ENCODE assay signal across 8 cellular contexts in the genomic region with DNA sequence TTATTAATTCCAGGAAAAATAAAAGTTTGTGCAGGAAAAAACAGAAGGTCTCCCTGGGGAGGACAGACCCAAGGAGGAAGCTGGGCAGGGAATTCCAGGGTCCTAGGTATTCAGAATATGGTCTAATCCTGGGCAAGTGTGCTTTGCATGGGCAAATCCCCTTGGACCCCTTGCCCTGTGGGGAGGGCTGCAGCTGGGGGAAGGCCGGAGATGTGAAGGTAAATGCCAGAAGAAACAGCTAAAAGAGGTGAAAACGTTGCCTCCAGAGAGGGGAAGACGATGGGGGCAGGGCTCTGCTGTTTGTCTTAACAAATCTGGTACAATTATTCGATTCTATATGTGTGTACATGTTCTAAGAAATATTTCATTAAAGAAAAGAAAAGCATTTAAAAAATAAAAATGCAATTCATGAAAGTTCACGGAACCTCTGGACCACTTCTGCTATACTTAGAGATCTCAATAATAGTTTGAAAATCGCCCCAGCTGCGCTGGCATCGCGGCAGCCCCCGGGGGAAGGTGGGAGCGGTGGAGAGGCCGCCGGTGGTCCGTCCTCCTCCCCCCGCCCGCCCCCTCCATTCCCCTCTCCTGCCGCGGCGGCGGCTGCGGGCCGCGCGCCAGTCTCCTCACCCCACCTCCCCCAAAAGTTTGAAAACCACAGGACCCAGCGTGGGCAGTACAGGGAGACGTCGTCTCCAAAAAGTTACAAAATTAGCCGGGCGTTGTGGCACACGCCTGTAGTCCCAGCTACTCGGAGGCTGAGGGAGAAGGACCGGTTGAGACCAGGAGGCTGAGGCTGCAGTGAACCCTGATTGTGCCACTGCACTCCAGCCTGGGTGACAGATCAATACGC. TPM values are rescaled to one million over a fixed set of nuclear protein-coding genes. Genes with fewer than 3 reads are reported as not detected.
DNase-seq lines count a peak whose midpoint lies in the region; ATAC-seq and TF ChIP-seq lines count a peak whose summit lies in the region.

No MANE protein-coding gene starts in this region.

- H3K36me3 ChIP-seq in gastroesophageal sphincter, result no peaks in the 10 kb centered on the region
- H3K36me3 ChIP-seq in smooth muscle cell (ENCODE audit: low read depth), result no peaks in the 10 kb centered on the region

- no peaks in the 10 kb centered on the region for H3K79me2 ChIP-seq in smooth muscle cell (ENCODE audit: low read depth)

- H3K27ac ChIP-seq in gastroesophageal sphincter (peak overlapping the region; percentile 68 to 92 (median 90)), smooth muscle cell (ENCODE audit: low read depth) (peak overlapping the region; percentile 58)

- no peak for TF ChIP-seq POLR2A in gastroesophageal sphincter (IDR thresholded peaks at IDR 0.05)

- H3F3A ChIP-seq in smooth muscle cell (ENCODE audit: low read depth), result peaks cover 29% of the 10 kb centered on the region

- H3K4me3 ChIP-seq in gastroesophageal sphincter (peak overlapping the region; percentile 41 to 69), smooth muscle cell (peak overlapping the region; percentile 68)

- no peaks in the 10 kb centered on the region for H4K20me1 ChIP-seq in smooth muscle cell (ENCODE audit: low read depth)

- POLR2A ChIA-PET in T-cell (lab: Charles Lee), result interaction anchor here in 1 of 2 donors (0.7 kb wide), 1 partner anchor 43 kb away, joined by 3 read pairs; no protein-coding TSS in a partner anchor

- H3K4me1 Mint-ChIP-seq in T-cell, result peaks cover 21 to 29% (median 28%) of the 10 kb centered on the region in 3 donors

- H3K27ac Mint-ChIP-seq in T-cell, result peak overlapping the region; percentile 89 to 92

- DNase-seq in DMS79 treated with DMSO at 0.1 percent for 48 hours (lab: John Stamatoyannopoulos, UW), result peak; percentile 28
- no peak for DNase-seq in DMS79 (lab: John Stamatoyannopoulos, UW)
- DNase-seq in T-cell, result peak in 5 of 34 experiments; percentile 20 to 30 (median 29)
- DNase-seq in smooth muscle cell (lab: John Stamatoyannopoulos, UW; ENCODE audit: unreplicated experiment), result no peak
- DNase-seq in NOMO-1 treated with dmso at 0.1 percent for 144 hours (lab: John Stamatoyannopoulos, UW; ENCODE audit: unreplicated experiment), result no peak
- no peak for DNase-seq in SW 1271 (lab: John Stamatoyannopoulos, UW)

- H3K9me3 ChIP-seq in gastroesophageal sphincter (no peaks in the 10 kb centered on the region), smooth muscle cell (replicated peaks; ENCODE audit: low read depth) (no peaks in the 10 kb centered on the region)

- no peaks in the 10 kb centered on the region for H3K27me3 ChIP-seq in gastroesophageal sphincter
- H3K27me3 ChIP-seq in smooth muscle cell (ENCODE audit: low read depth), result no peaks in the 10 kb centered on the region

- no peaks in the 10 kb centered on the region for H3K36me3 Mint-ChIP-seq in T-cell

- H3K4me3 Mint-ChIP-seq in T-cell, result peak overlapping the region; percentile 83 to 86 (median 85)

- WGBS in gastroesophageal sphincter (ENCODE audit: low coverage in 1 of 2), 2 donors, result 5 to 14% methylated on average over 10 to 17 of the region's 33 CpGs
- 33% methylated on average over 20 of the region's 33 CpGs for WGBS in smooth muscle cell (ENCODE audit: low lambda C conversion rate)

- H3K4me2 ChIP-seq in smooth muscle cell, result peak overlapping the region; percentile 84

- H3K27me3 Mint-ChIP-seq in T-cell, result peaks cover 0 to 11% of the 10 kb centered on the region in 2 donors

- TF ChIP-seq EP300 in gastroesophageal sphincter (IDR thresholded peaks at IDR 0.05), result no peak

- H3K4me1 ChIP-seq in gastroesophageal sphincter (peaks cover 0 to 40% (median 9%) of the 10 kb centered on the region in 3 donors), smooth muscle cell (ENCODE audit: low read depth) (peaks cover 16% of the 10 kb centered on the region)

- H3K9ac ChIP-seq in smooth muscle cell (ENCODE audit: low read depth), result peak overlapping the region; percentile 66

- no peak for ATAC-seq in T-cell (replicated peaks in 1 of 4)
- ATAC-seq in gastroesophageal sphincter, result no peak
- ATAC-seq in GM21576 (IDR thresholded peaks at IDR 0.05; ENCODE audit: unreplicated experiment), result no peak

- no peaks in the 10 kb centered on the region for H3K9me3 Mint-ChIP-seq in T-cell

- H2AFZ ChIP-seq in smooth muscle cell (ENCODE audit: low read depth), result peak overlapping the region; percentile 59

- CTCF ChIA-PET in T-cell (lab: Charles Lee), result interaction anchor here (0.7 to 1.6 kb wide), 7 partner anchors 12 to 255 kb away, joined by 3 to 8 read pairs (median 4); a partner anchor contains a TSS

- no peak for TF ChIP-seq CTCF in gastroesophageal sphincter (IDR thresholded peaks at IDR 0.05)
- TF ChIP-seq CTCF in smooth muscle cell (IDR thresholded peaks at IDR 0.05; ENCODE audit: borderline replicate concordance, insufficient read depth, poor library complexity, severe bottlenecking), result no peak

RNA-seq across cellular contexts. Expression of a gene that starts 1.5 kb away (rescaled TPM):
- total RNA-seq in T-cell (10 to 100 TPM in 4 of 5 donors, 1 to 10 TPM in 1; 7.4 to 18.0 (median 16.5) TPM), gastroesophageal sphincter (10 to 100 TPM; 14.6 to 24.0 (median 18.3) TPM), smooth muscle cell (5.7 and 6.2 TPM in 2 replicates)
- 19.8 and 22.8 TPM in 2 replicates for polyA plus RNA-seq in smooth muscle cell

RNA-seq across cellular contexts. Expression of a gene that starts 16.4 kb away (rescaled TPM):
- under 1 TPM in 4 of 5 donors, not detected in 1; 0.32 to 0.65 (median 0.34) TPM for total RNA-seq in T-cell
- under 1 TPM in 2 of 4 donors, not detected in 2; 0.31 to 0.69 TPM for total RNA-seq in gastroesophageal sphincter
- 0.09 and 1.3 TPM in 2 replicates for total RNA-seq in smooth muscle cell
- polyA plus RNA-seq in smooth muscle cell, result 0.18 and 0.26 TPM in 2 replicates

RNA-seq across cellular contexts. Expression of a gene that starts 53.9 kb away (rescaled TPM):
- total RNA-seq in T-cell (10 to 100 TPM; 66.1 to 89.0 (median 85.7) TPM), gastroesophageal sphincter (10 to 100 TPM; 35.3 to 62.5 (median 51.1) TPM), smooth muscle cell (41.4 and 46.4 TPM in 2 replicates)
- polyA plus RNA-seq in smooth muscle cell, result 54.4 and 55.2 TPM in 2 replicates
